In the genomic region with DNA sequence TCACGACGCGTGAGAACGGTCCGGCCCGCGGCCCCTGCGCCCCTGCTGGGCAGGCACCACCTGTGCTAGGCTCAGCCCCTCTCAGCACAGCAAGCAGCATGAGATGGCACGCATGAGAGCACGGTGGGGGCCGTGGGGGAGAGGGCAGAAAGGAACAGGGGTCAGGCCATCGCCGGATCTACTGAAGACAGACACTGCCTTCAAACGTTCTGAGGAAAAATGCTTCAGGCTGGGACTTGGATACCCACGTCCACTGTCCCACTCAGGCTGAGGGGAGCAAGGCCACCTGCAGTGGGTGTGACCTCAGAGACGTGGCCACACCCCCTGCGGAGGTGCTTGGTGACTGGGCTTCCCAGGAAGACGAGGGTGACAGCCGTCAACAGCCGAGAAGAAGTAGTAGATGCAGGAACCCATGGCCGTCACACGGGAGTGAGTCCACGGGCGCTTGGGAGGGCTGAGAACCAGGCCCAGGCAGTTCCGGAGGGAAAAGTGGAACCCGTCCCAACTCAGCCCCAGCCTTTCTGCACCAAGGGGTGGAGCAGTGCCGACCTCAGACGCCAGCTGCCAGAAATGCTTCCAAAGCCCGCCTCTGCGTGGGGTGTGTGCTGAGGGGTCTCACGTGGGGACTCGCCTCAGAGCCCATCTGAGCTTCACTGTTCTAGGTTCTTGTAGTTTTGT, we compare ENCODE assay signal across 2 cellular contexts. TPM values are rescaled to one million over a fixed set of nuclear protein-coding genes. Genes with fewer than 3 reads are reported as not detected.
"Had no signal": no experiment of that assay in that cellular context is flagged by ENCODE, and none has a peak within 500 bp of the region (broad histone marks: within the 10 kb centered on the region; RNA-seq: fewer than 3 reads in every experiment).

No MANE protein-coding gene starts in this region.

RNA-seq across cellular contexts. Expression of a gene that starts 12.9 kb away (rescaled TPM):
- total RNA-seq: osteoblast, smooth muscle cell had no signal
